Comparison of ENCODE assay signal across 8 cellular contexts in genomic region chr17:37742762-37743611, GRCh38. TPM values are rescaled to one million over a fixed set of nuclear protein-coding genes. Genes with fewer than 3 reads are reported as not detected.
DNase-seq lines count a peak whose midpoint lies in the region; ATAC-seq, FAIRE-seq and TF ChIP-seq lines count a peak whose summit lies in the region.

No MANE protein-coding gene starts in this region.

- intact Hi-C loops in kidney (cut with DNase I): no loop called here

- H3K9me3 ChIP-seq in kidney (ENCODE audit: control insufficient read depth in 1 of 2, low read length in 2 of 2): no peaks in the 10 kb centered on the region

- H3K27me3 Mint-ChIP-seq in stimulated activated naive CD8-positive, alpha-beta T cell treated with anti-CD3 and anti-CD28 coated beads, Interleukin-15, amount 100 ng/mL, for 72 hours: peaks cover 100% of the 10 kb centered on the region

- peak overlapping the region; percentile 26 to 94 for H3K9ac ChIP-seq in kidney (ENCODE audit: low read length in 2 of 2)

- H3K27ac ChIP-seq in kidney (ENCODE audit: low read depth in 2 of 2, low read length in 2 of 2): peak overlapping the region; percentile 96

- H3K36me3 ChIP-seq in kidney (ENCODE audit: control insufficient read depth in 1 of 2, insufficient read depth in 2 of 2, low read length in 2 of 2): peaks cover under 1 to 13% of the 10 kb centered on the region in 2 donors

- DNase-seq in activated CD4-positive, alpha-beta T cell treated with anti-CD3 and anti-CD28 coated beads for 48 hours: peak; percentile 9
- no peak for DNase-seq in activated CD4-positive, alpha-beta T cell treated with anti-CD3 and anti-CD28 coated beads, Interleukin-2, amount 50 U/mL, for 4 hours
- DNase-seq in activated T-cell treated with anti-CD3 and anti-CD28 coated beads, Interleukin-2, amount 50 U/mL, for 48 hours: peak; percentile 29 to 44
- DNase-seq in kidney (peak; percentile 63), COLO829 (ENCODE audit: low spot score) (no peak), NOMO-1 treated with dmso at 0.1 percent for 144 hours (lab: John Stamatoyannopoulos, UW; ENCODE audit: unreplicated experiment) (no peak), NCI-H187 (lab: John Stamatoyannopoulos, UW) (no peak)
- DNase-seq in stimulated activated naive CD8-positive, alpha-beta T cell treated with anti-CD3 and anti-CD28 coated beads, Interleukin-15, amount 100 ng/mL, for 72 hours: peak; percentile 26 to 31

- no peak for TF ChIP-seq CTCF in kidney (IDR thresholded peaks at IDR 0.05; ENCODE audit: borderline replicate concordance, extremely low read depth, insufficient read depth)

- peaks cover 50% of the 10 kb centered on the region for H3K4me1 Mint-ChIP-seq in stimulated activated naive CD8-positive, alpha-beta T cell treated with anti-CD3 and anti-CD28 coated beads, Interleukin-15, amount 100 ng/mL, for 72 hours

- peak overlapping the region; percentile 87 to 92 for H3K4me3 Mint-ChIP-seq in stimulated activated naive CD8-positive, alpha-beta T cell treated with anti-CD3 and anti-CD28 coated beads, Interleukin-15, amount 100 ng/mL, for 72 hours

- FAIRE-seq in kidney (lab: Jason Lieb, UNC): no peak

- no peaks in the 10 kb centered on the region for H3K9me3 Mint-ChIP-seq in stimulated activated naive CD8-positive, alpha-beta T cell treated with anti-CD3 and anti-CD28 coated beads, Interleukin-15, amount 100 ng/mL, for 72 hours

- peak overlapping the region; percentile 48 to 79 for H3K27ac Mint-ChIP-seq in stimulated activated naive CD8-positive, alpha-beta T cell treated with anti-CD3 and anti-CD28 coated beads, Interleukin-15, amount 100 ng/mL, for 72 hours

- peak; percentile 39 for ATAC-seq in stimulated activated naive CD8-positive, alpha-beta T cell treated with anti-CD3 and anti-CD28 coated beads, Interleukin-15, amount 100 ng/mL, for 72 hours

- H3K4me1 ChIP-seq in kidney (ENCODE audit: control insufficient read depth in 1 of 2, insufficient read depth in 1 of 2, low read depth in 1 of 2, low read length in 2 of 2): peaks cover 5 to 6% of the 10 kb centered on the region in 2 donors

- H3K4me3 ChIP-seq in kidney (ENCODE audit: low read length in 2 of 2): peak overlapping the region; percentile 84 to 89

RNA-seq across cellular contexts. Expression of gene HNF1B, which starts 1.9 kb away (rescaled TPM):
- total RNA-seq in kidney: 185 TPM
- polyA plus RNA-seq in kidney (ENCODE audit: insufficient read depth, low read depth, low replicate concordance): 84.1 TPM

Comparison
In these comparisons a context has a peak if more than half of its experiments do, and no peak if none do; other contexts are left out.
1. DNase-seq: peak in activated CD4-positive, alpha-beta T cell treated with anti-CD3 and anti-CD28 coated beads for 48 hours (single experiment), activated T-cell treated with anti-CD3 and anti-CD28 coated beads, Interleukin-2, amount 50 U/mL, for 48 hours (2 of 2), kidney (single experiment) and stimulated activated naive CD8-positive, alpha-beta T cell treated with anti-CD3 and anti-CD28 coated beads, Interleukin-15, amount 100 ng/mL, for 72 hours (2 of 2); none in activated CD4-positive, alpha-beta T cell treated with anti-CD3 and anti-CD28 coated beads, Interleukin-2, amount 50 U/mL, for 4 hours (0 of 2), COLO829 (single experiment), NOMO-1 treated with dmso at 0.1 percent for 144 hours (single experiment) and NCI-H187 (0 of 2).